ENCODE assay signal across 8 cellular contexts in genomic region chr6:47247227-47247797, GRCh38.
DNase-seq lines count a peak whose midpoint lies in the region; ATAC-seq and TF ChIP-seq lines count a peak whose summit lies in the region.

No MANE protein-coding gene starts in this region.

- no peak overlapping the region for H3K4me3 Mint-ChIP-seq in CD4-positive, alpha-beta T cell

- H3K36me3 ChIP-seq in BLaER1 (peaks cover 18% of the 10 kb centered on the region), PC-9 (ENCODE audit: low read depth) (peaks cover 73% of the 10 kb centered on the region)

- no TSS peak for BruUV-seq in PC-9 (replicated peaks; lab: Mats Ljungman, UMichigan)

- POLR2A ChIA-PET in PC-9 (lab: Charles Lee; ENCODE audit: unreplicated experiment), result no interaction called here
- POLR2A ChIA-PET in CD4-positive, alpha-beta T cell (lab: Charles Lee), result no interaction called here

- no peak overlapping the region for H3K27ac Mint-ChIP-seq in CD4-positive, alpha-beta T cell

- peaks cover 99% of the 10 kb centered on the region for H3K79me2 ChIP-seq in PC-9 (ENCODE audit: low read depth)

- no peaks in the 10 kb centered on the region for H4K20me1 ChIP-seq in BLaER1
- peaks cover 27% of the 10 kb centered on the region for H4K20me1 ChIP-seq in PC-9 (ENCODE audit: insufficient read depth)

- DNase-seq in PC-9 (no peak), left kidney (ENCODE audit: low read depth, low spot score) (peak; percentile 68), globus pallidus (ENCODE audit: low spot score) (no peak), cerebellar nuclear complex (lab: John Stamatoyannopoulos, UW) (no peak)
- DNase-seq in CD4-positive, alpha-beta T cell, result no peak

- H3K36me3 Mint-ChIP-seq in CD4-positive, alpha-beta T cell (ENCODE audit: low read depth), result no peaks in the 10 kb centered on the region

- H3K9ac ChIP-seq in BLaER1, result peak overlapping the region; percentile 89

- intact Hi-C loops in PC-9 (cut with micrococcal nuclease; ENCODE audit: unreplicated experiment), result no loop called here
- intact Hi-C loops in CD4-positive, alpha-beta T cell (cut with DNase I, micrococcal nuclease), result no loop called here

- H3K9me3 ChIP-seq in BLaER1 (no peaks in the 10 kb centered on the region; the same call in 1 of the 2 replicates), PC-9 (ENCODE audit: insufficient read depth, low read depth) (no peaks in the 10 kb centered on the region)
- H3K9me3 ChIP-seq in CD4-positive, alpha-beta T cell (ENCODE audit: control insufficient read depth, low read length), result no peaks in the 10 kb centered on the region

- no peaks in the 10 kb centered on the region for H3K9me3 Mint-ChIP-seq in CD4-positive, alpha-beta T cell

- H3K4me1 Mint-ChIP-seq in CD4-positive, alpha-beta T cell (ENCODE audit: low read depth), result peaks cover 49% of the 10 kb centered on the region

- H3K27me3 ChIP-seq in BLaER1, result no peaks in the 10 kb centered on the region
- H3K27me3 ChIP-seq in PC-9 (ENCODE audit: insufficient read depth, low read depth), result no peaks in the 10 kb centered on the region
- no peaks in the 10 kb centered on the region for H3K27me3 ChIP-seq in CD4-positive, alpha-beta T cell (ENCODE audit: control insufficient read depth, insufficient read depth, low read length)

- H2AFZ ChIP-seq in PC-9, result no peak overlapping the region

- CTCF ChIA-PET in PC-9 (lab: Charles Lee), result no interaction called here
- CTCF ChIA-PET in CD4-positive, alpha-beta T cell (lab: Charles Lee), result no interaction called here

- peak overlapping the region; percentile 79 for H3K4me2 ChIP-seq in BLaER1
- H3K4me2 ChIP-seq in PC-9, result peak overlapping the region; percentile 30

- H3F3A ChIP-seq in PC-9 (ENCODE audit: insufficient read depth, low read depth), result peaks cover 93% of the 10 kb centered on the region

- no peak for TF ChIP-seq CTCF in PC-9 (conservative IDR thresholded peaks at IDR 0.05)
- TF ChIP-seq CTCF in CD4-positive, alpha-beta T cell (IDR thresholded peaks at IDR 0.05), result no peak

- peak; percentile 52 for ATAC-seq in GM19467 (IDR thresholded peaks at IDR 0.05; ENCODE audit: unreplicated experiment)
- ATAC-seq in HG03521 (IDR thresholded peaks at IDR 0.05; ENCODE audit: unreplicated experiment), result peak; percentile 23
- no peak for ATAC-seq in CD4-positive, alpha-beta T cell (ENCODE audit: poor library complexity)

- H3K27ac ChIP-seq in BLaER1, result peak overlapping the region; percentile 98
- H3K27ac ChIP-seq in PC-9, result peak overlapping the region; percentile 59
- H3K27ac ChIP-seq in CD4-positive, alpha-beta T cell (ENCODE audit: low read depth, low read length), result no peak overlapping the region

- H3K27me3 Mint-ChIP-seq in CD4-positive, alpha-beta T cell, result no peaks in the 10 kb centered on the region

- H3K4me3 ChIP-seq in BLaER1 (peak overlapping the region; percentile 51), PC-9 (no peak overlapping the region)

- peaks cover 96% of the 10 kb centered on the region for H3K4me1 ChIP-seq in BLaER1
- peaks cover 93% of the 10 kb centered on the region for H3K4me1 ChIP-seq in PC-9 (replicated peaks; ENCODE audit: insufficient read depth)

- H3K9me2 ChIP-seq in PC-9 (ENCODE audit: insufficient read depth), result no peaks in the 10 kb centered on the region
